Comparison of ENCODE assay signal across 19 cellular contexts in genomic region chr22:20129747-20130014, GRCh38. TPM values are rescaled to one million over a fixed set of nuclear protein-coding genes. Genes with fewer than 3 reads are reported as not detected.
DNase-seq lines count a peak whose midpoint lies in the region; ATAC-seq and TF ChIP-seq lines count a peak whose summit lies in the region.
"Had no signal": no experiment of that assay in that cellular context is flagged by ENCODE, and none has a peak within 500 bp of the region (broad histone marks: within the 10 kb centered on the region; RNA-seq: fewer than 3 reads in every experiment).

No MANE protein-coding gene starts in this region.

- H3K36me3 Mint-ChIP-seq in activated CD4-positive, alpha-beta memory T cell treated with anti-CD3 and anti-CD28 coated beads for 36 hours: peaks cover 16% of the 10 kb centered on the region
- peaks cover 27% of the 10 kb centered on the region for H3K36me3 Mint-ChIP-seq in activated CD4-positive, alpha-beta memory T cell treated with anti-CD3 and anti-CD28 coated beads, Interleukin-2, amount 10 ng/mL, durations not matched to agents 7 days and 5 days (ENCODE audit: low read depth)
- H3K36me3 Mint-ChIP-seq in CD8-positive, alpha-beta T cell: peaks cover 34% of the 10 kb centered on the region
- H3K36me3 Mint-ChIP-seq in central memory CD8-positive, alpha-beta T cell (ENCODE audit: insufficient read depth): peaks cover 15% of the 10 kb centered on the region

- peak overlapping the region; percentile 57 for H4K8ac ChIP-seq in neuronal stem cell (ENCODE audit: low read depth, low read length)

- H2AK5ac ChIP-seq in neuronal stem cell (ENCODE audit: low read depth, low read length): no peak overlapping the region

- H3K4me3 Mint-ChIP-seq in activated CD4-positive, alpha-beta memory T cell treated with anti-CD3 and anti-CD28 coated beads for 36 hours: no peak overlapping the region
- H3K4me3 Mint-ChIP-seq in activated CD4-positive, alpha-beta memory T cell treated with anti-CD3 and anti-CD28 coated beads, Interleukin-2, amount 10 ng/mL, durations not matched to agents 7 days and 5 days: no peak overlapping the region
- H3K4me3 Mint-ChIP-seq in CD8-positive, alpha-beta T cell: peak overlapping the region; percentile 22
- H3K4me3 Mint-ChIP-seq in central memory CD8-positive, alpha-beta T cell: peak overlapping the region; percentile 16
- H3K4me3 Mint-ChIP-seq: activated naive CD8-positive, alpha-beta T cell treated with anti-CD3 and anti-CD28 coated beads, Interleukin-2, amount 10 ng/mL, durations not matched to agents 7 days and 5 days had no signal

- peaks cover 11% of the 10 kb centered on the region for H3K79me1 ChIP-seq in neuronal stem cell (ENCODE audit: low read depth, low read length)

- H3K27me3 Mint-ChIP-seq in activated CD4-positive, alpha-beta memory T cell treated with anti-CD3 and anti-CD28 coated beads for 36 hours: no peaks in the 10 kb centered on the region
- H3K27me3 Mint-ChIP-seq in activated CD4-positive, alpha-beta memory T cell treated with anti-CD3 and anti-CD28 coated beads, Interleukin-2, amount 10 ng/mL, durations not matched to agents 7 days and 5 days: no peaks in the 10 kb centered on the region
- no peaks in the 10 kb centered on the region for H3K27me3 Mint-ChIP-seq in CD8-positive, alpha-beta T cell (ENCODE audit: low read depth)
- no peaks in the 10 kb centered on the region for H3K27me3 Mint-ChIP-seq in central memory CD8-positive, alpha-beta T cell
- H3K27me3 Mint-ChIP-seq: activated naive CD8-positive, alpha-beta T cell treated with anti-CD3 and anti-CD28 coated beads, Interleukin-2, amount 10 ng/mL, durations not matched to agents 7 days and 5 days had no signal

- no peaks in the 10 kb centered on the region for H3K9me3 Mint-ChIP-seq in activated CD4-positive, alpha-beta memory T cell treated with anti-CD3 and anti-CD28 coated beads for 36 hours
- no peaks in the 10 kb centered on the region for H3K9me3 Mint-ChIP-seq in activated CD4-positive, alpha-beta memory T cell treated with anti-CD3 and anti-CD28 coated beads, Interleukin-2, amount 10 ng/mL, durations not matched to agents 7 days and 5 days
- H3K9me3 Mint-ChIP-seq in CD8-positive, alpha-beta T cell: no peaks in the 10 kb centered on the region
- no peaks in the 10 kb centered on the region for H3K9me3 Mint-ChIP-seq in central memory CD8-positive, alpha-beta T cell
- H3K9me3 Mint-ChIP-seq: activated naive CD8-positive, alpha-beta T cell treated with anti-CD3 and anti-CD28 coated beads, Interleukin-2, amount 10 ng/mL, durations not matched to agents 7 days and 5 days had no signal

- no peak overlapping the region for H3K4me2 ChIP-seq in neuronal stem cell (ENCODE audit: insufficient read depth, low read length, poor library complexity, severe bottlenecking)

- no peak overlapping the region for H3K27ac ChIP-seq in CD8-positive, alpha-beta T cell (ENCODE audit: low read depth, low read length)
- no peak overlapping the region for H3K27ac ChIP-seq in neuronal stem cell (replicated peaks; ENCODE audit: low read length)

- H3K4me1 Mint-ChIP-seq in activated CD4-positive, alpha-beta memory T cell treated with anti-CD3 and anti-CD28 coated beads for 36 hours (ENCODE audit: low read depth): peaks cover 30% of the 10 kb centered on the region
- H3K4me1 Mint-ChIP-seq in activated CD4-positive, alpha-beta memory T cell treated with anti-CD3 and anti-CD28 coated beads, Interleukin-2, amount 10 ng/mL, durations not matched to agents 7 days and 5 days: peaks cover 20% of the 10 kb centered on the region
- H3K4me1 Mint-ChIP-seq in CD8-positive, alpha-beta T cell (ENCODE audit: low read depth): peaks cover 28% of the 10 kb centered on the region
- peaks cover 28% of the 10 kb centered on the region for H3K4me1 Mint-ChIP-seq in central memory CD8-positive, alpha-beta T cell

- peak overlapping the region; percentile 32 for H2BK5ac ChIP-seq in neuronal stem cell (ENCODE audit: low read length)

- POLR2A ChIA-PET in activated CD4-positive, alpha-beta memory T cell treated with anti-CD3 and anti-CD28 coated beads for 36 hours (lab: Charles Lee): interaction anchor here (1.2 to 2.8 kb wide), 2 partner anchors 12 to 14 kb away, joined by 3 to 17 read pairs; partner anchors contain the start of genes RANBP1 and TRMT2A
- POLR2A ChIA-PET in activated CD4-positive, alpha-beta memory T cell treated with anti-CD3 and anti-CD28 coated beads, Interleukin-2, amount 10 ng/mL, durations not matched to agents 7 days and 5 days (lab: Charles Lee): interaction anchor here (1.1 to 5.7 kb wide), 2 partner anchors 12 to 105 kb away, joined by 3 to 56 read pairs; partner anchors contain the start of genes RANBP1 and TRMT2A
- POLR2A ChIA-PET in CD8-positive, alpha-beta T cell (lab: Charles Lee): interaction anchor here (2.6 kb wide), 1 partner anchor 12 kb away, joined by 17 read pairs; the partner anchor contains the start of gene TRMT2A

- H3K36me3 ChIP-seq in CD8-positive, alpha-beta T cell (ENCODE audit: insufficient read depth, low read length): peaks cover 4% of the 10 kb centered on the region
- H3K36me3 ChIP-seq in neuronal stem cell (replicated peaks in 1 of 2; ENCODE audit: control insufficient read depth in 2 of 2, insufficient read depth in 2 of 2, low read length in 2 of 2): peaks cover 29 to 37% of the 10 kb centered on the region in 2 donors

- no peak overlapping the region for H3K4ac ChIP-seq in neuronal stem cell (ENCODE audit: low read length)

- H2BK12ac ChIP-seq in neuronal stem cell (ENCODE audit: low read length): no peak overlapping the region

- no peak for TF ChIP-seq CTCF in CD8-positive, alpha-beta T cell (IDR thresholded peaks at IDR 0.05)

- no peak overlapping the region for H4K91ac ChIP-seq in neuronal stem cell (ENCODE audit: low read depth, low read length, poor library complexity)

- no CpG with 5 or more reads among the region's 3 CpGs for WGBS in neuronal stem cell (ENCODE audit: extremely low coverage in 2 of 2, insufficient read length in 2 of 2, insufficient replicate concordance in 1 of 2), 2 donors

- H3K27ac Mint-ChIP-seq in activated CD4-positive, alpha-beta memory T cell treated with anti-CD3 and anti-CD28 coated beads for 36 hours: peak overlapping the region; percentile 81
- no peak overlapping the region for H3K27ac Mint-ChIP-seq in activated CD4-positive, alpha-beta memory T cell treated with anti-CD3 and anti-CD28 coated beads, Interleukin-2, amount 10 ng/mL, durations not matched to agents 7 days and 5 days
- peak overlapping the region; percentile 55 for H3K27ac Mint-ChIP-seq in CD8-positive, alpha-beta T cell
- no peak overlapping the region for H3K27ac Mint-ChIP-seq in central memory CD8-positive, alpha-beta T cell (ENCODE audit: low read depth)
- H3K27ac Mint-ChIP-seq: activated naive CD8-positive, alpha-beta T cell treated with anti-CD3 and anti-CD28 coated beads, Interleukin-2, amount 10 ng/mL, durations not matched to agents 7 days and 5 days had no signal

- no peak overlapping the region for H2AFZ ChIP-seq in neuronal stem cell (ENCODE audit: low read length)

- no peak overlapping the region for H3K4me3 ChIP-seq in CD8-positive, alpha-beta T cell (ENCODE audit: low read depth, low read length)
- no peak overlapping the region for H3K4me3 ChIP-seq in neuronal stem cell (ENCODE audit: low read length in 2 of 2)
- H3K4me3 ChIP-seq: spleen, thoracic aorta had no signal

- intact Hi-C loops in activated CD4-positive, alpha-beta memory T cell treated with anti-CD3 and anti-CD28 coated beads for 36 hours (cut with micrococcal nuclease): loop anchor here (1.0 kb wide), 2 partner anchors 159 to 167 kb away; no protein-coding TSS in a partner anchor
- intact Hi-C loops in CD8-positive, alpha-beta T cell (cut with DNase I, micrococcal nuclease): loop anchor here (1.0 to 10.0 kb wide), 6 partner anchors 77 to 405 kb away; partner anchors contain the start of genes GNB1L (in 1 of the 2), GP1BB (in 1 of the 2), RTL10 (in 1 of the 2) and TANGO2 (in 1 of the 2)

- peak overlapping the region; percentile 45 for H3K18ac ChIP-seq in neuronal stem cell (ENCODE audit: low read length)

- no peaks in the 10 kb centered on the region for H3K27me3 ChIP-seq in CD8-positive, alpha-beta T cell (ENCODE audit: insufficient read depth, low read length)
- H3K27me3 ChIP-seq in neuronal stem cell (ENCODE audit: control insufficient read depth in 3 of 3, insufficient read depth in 3 of 3, low read depth in 1 of 3, low read length in 3 of 3): no peaks in the 10 kb centered on the region
- H3K27me3 ChIP-seq: spleen had no signal

- no peak for DNase-seq in activated CD4-positive, alpha-beta memory T cell treated with anti-CD3 and anti-CD28 coated beads for 36 hours
- DNase-seq in activated CD4-positive, alpha-beta memory T cell treated with anti-CD3 and anti-CD28 coated beads, Interleukin-2, amount 10 ng/mL, durations not matched to agents 7 days and 5 days: no peak
- no peak for DNase-seq in CD8-positive, alpha-beta T cell
- no peak for DNase-seq in central memory CD8-positive, alpha-beta T cell (ENCODE audit: low spot score in 2 of 2)
- DNase-seq in neuronal stem cell (ENCODE audit: low spot score) (no peak), NCI-H2081 (lab: John Stamatoyannopoulos, UW) (no peak), NCI-H1417 treated with DMSO at 0.1 percent for 48 hours (lab: John Stamatoyannopoulos, UW) (no peak)
- DNase-seq in stimulated activated CD4-positive, alpha-beta T cell treated with anti-CD3 and anti-CD28 coated beads, Interleukin-4, amount 100 ng/mL, for 24 hours: no peak
- DNase-seq: activated CD4-positive, CD25-positive, alpha-beta regulatory T cell treated with anti-CD3 and anti-CD28 coated beads, Interleukin-2, amount 50 U/mL, for 72 hours; NCI-H510A treated with DMSO at 0.1 percent for 48 hours; retina; Right ventricle myocardium superior; spleen had no signal

- H2BK120ac ChIP-seq in neuronal stem cell (ENCODE audit: low read depth, low read length): no peak overlapping the region

- ATAC-seq in CD8-positive, alpha-beta T cell: no peak
- ATAC-seq in central memory CD8-positive, alpha-beta T cell (replicated peaks; ENCODE audit: extremely low read depth, poor library complexity, severe bottlenecking): no peak

- H3K23ac ChIP-seq in neuronal stem cell (ENCODE audit: low read depth, low read length, poor library complexity): peak overlapping the region; percentile 96

- H3K14ac ChIP-seq in neuronal stem cell (ENCODE audit: low read length): no peak overlapping the region

- CTCF ChIA-PET in activated CD4-positive, alpha-beta memory T cell treated with anti-CD3 and anti-CD28 coated beads for 36 hours (lab: Charles Lee): interaction anchor here (0.5 to 3.8 kb wide), 14 partner anchors 10 to 182 kb away, joined by 3 to 25 read pairs (median 3); partner anchors contain the start of gene TRMT2A
- CTCF ChIA-PET in activated CD4-positive, alpha-beta memory T cell treated with anti-CD3 and anti-CD28 coated beads, Interleukin-2, amount 10 ng/mL, durations not matched to agents 7 days and 5 days (lab: Charles Lee): interaction anchor here (0.9 to 2.2 kb wide), 3 partner anchors 12 to 156 kb away, joined by 3 to 11 read pairs (median 4); partner anchors contain the start of gene TRMT2A
- CTCF ChIA-PET in CD8-positive, alpha-beta T cell (lab: Charles Lee): interaction anchor here (0.7 to 3.2 kb wide), 15 partner anchors 9 to 219 kb away, joined by 3 to 21 read pairs (median 5); partner anchors contain the start of gene TANGO2

- peak overlapping the region; percentile 40 for H3K9ac ChIP-seq in neuronal stem cell (ENCODE audit: low read depth, low read length, poor library complexity)

- peaks cover 42% of the 10 kb centered on the region for H3K4me1 ChIP-seq in CD8-positive, alpha-beta T cell (ENCODE audit: insufficient read depth, low read length)
- H3K4me1 ChIP-seq in neuronal stem cell (ENCODE audit: control insufficient read depth in 2 of 2, insufficient read depth in 1 of 2, low read depth in 1 of 2, low read length in 2 of 2): peaks cover 8 to 14% of the 10 kb centered on the region in 2 donors

- no peak overlapping the region for H2BK15ac ChIP-seq in neuronal stem cell (ENCODE audit: low read length)

- no peaks in the 10 kb centered on the region for H3K9me3 ChIP-seq in CD8-positive, alpha-beta T cell (ENCODE audit: low read length)
- H3K9me3 ChIP-seq in neuronal stem cell (replicated peaks in 1 of 2; ENCODE audit: control insufficient read depth in 2 of 2, insufficient read depth in 1 of 2, low read depth in 1 of 2, low read length in 2 of 2): peaks cover 0 to 4% of the 10 kb centered on the region in 2 donors
- H3K9me3 ChIP-seq: spleen, thoracic aorta had no signal

RNA-seq across cellular contexts. Expression of gene ZDHHC8, which starts 1.9 kb away (rescaled TPM):
- 10 to 100 TPM; 46.3 to 46.5 TPM for total RNA-seq in activated CD4-positive, alpha-beta memory T cell treated with anti-CD3 and anti-CD28 coated beads for 36 hours
- 10 to 100 TPM; 44.2 to 48.3 TPM for total RNA-seq in activated CD4-positive, alpha-beta memory T cell treated with anti-CD3 and anti-CD28 coated beads, Interleukin-2, amount 10 ng/mL, durations not matched to agents 7 days and 5 days
- 10 to 100 TPM; 39.3 to 43.4 TPM for total RNA-seq in CD8-positive, alpha-beta T cell
- 44.3 TPM for polyA plus RNA-seq in neuronal stem cell (2013, experiment 1 of 2)
- polyA plus RNA-seq in neuronal stem cell (2013, experiment 2 of 2): 42.8 TPM

RNA-seq across cellular contexts. Expression of gene TRMT2A, which starts 12.7 kb away (rescaled TPM):
- total RNA-seq in activated CD4-positive, alpha-beta memory T cell treated with anti-CD3 and anti-CD28 coated beads for 36 hours: 10 to 100 TPM; 70.6 to 75.8 TPM
- total RNA-seq in activated CD4-positive, alpha-beta memory T cell treated with anti-CD3 and anti-CD28 coated beads, Interleukin-2, amount 10 ng/mL, durations not matched to agents 7 days and 5 days: 10 to 100 TPM; 71.8 to 75.2 TPM
- total RNA-seq in CD8-positive, alpha-beta T cell: 10 to 100 TPM; 57.8 to 62.8 TPM
- 21.2 TPM for polyA plus RNA-seq in neuronal stem cell (2013, experiment 1 of 2)
- polyA plus RNA-seq in neuronal stem cell (2013, experiment 2 of 2): 21.9 TPM

RNA-seq across cellular contexts. Expression of gene RANBP1, which starts 13.8 kb away (rescaled TPM):
- 100 to 1,000 TPM; 359 to 372 TPM for total RNA-seq in activated CD4-positive, alpha-beta memory T cell treated with anti-CD3 and anti-CD28 coated beads for 36 hours
- 100 to 1,000 TPM; 176 to 181 TPM for total RNA-seq in activated CD4-positive, alpha-beta memory T cell treated with anti-CD3 and anti-CD28 coated beads, Interleukin-2, amount 10 ng/mL, durations not matched to agents 7 days and 5 days
- total RNA-seq in CD8-positive, alpha-beta T cell: 10 to 100 TPM; 61.5 to 66.2 TPM
- 496 TPM for polyA plus RNA-seq in neuronal stem cell (2013, experiment 1 of 2)
- 494 TPM for polyA plus RNA-seq in neuronal stem cell (2013, experiment 2 of 2)

RNA-seq across cellular contexts. Expression of gene CCDC188, which starts 21.2 kb away (rescaled TPM):
- under 1 TPM in 1 of 2 experiments, not detected in 1; 0.52 TPM for total RNA-seq in activated CD4-positive, alpha-beta memory T cell treated with anti-CD3 and anti-CD28 coated beads for 36 hours
- total RNA-seq in activated CD4-positive, alpha-beta memory T cell treated with anti-CD3 and anti-CD28 coated beads, Interleukin-2, amount 10 ng/mL, durations not matched to agents 7 days and 5 days: under 1 TPM; 0.33 to 0.76 TPM
- not detected for total RNA-seq in CD8-positive, alpha-beta T cell
- not detected for polyA plus RNA-seq in neuronal stem cell (2013, experiment 1 of 2)
- not detected for polyA plus RNA-seq in neuronal stem cell (2013, experiment 2 of 2)
- total RNA-seq: astrocyte, Calu3, H4, PC-3, thoracic aorta had no signal

RNA-seq across cellular contexts. Expression of gene DGCR8, which starts 49.6 kb away (rescaled TPM):
- total RNA-seq in activated CD4-positive, alpha-beta memory T cell treated with anti-CD3 and anti-CD28 coated beads for 36 hours: 10 to 100 TPM; 33.4 to 34.3 TPM
- 10 to 100 TPM; 40.4 to 41.1 TPM for total RNA-seq in activated CD4-positive, alpha-beta memory T cell treated with anti-CD3 and anti-CD28 coated beads, Interleukin-2, amount 10 ng/mL, durations not matched to agents 7 days and 5 days
- total RNA-seq in CD8-positive, alpha-beta T cell: 10 to 100 TPM; 16.9 to 22.1 TPM
- 16.3 TPM for polyA plus RNA-seq in neuronal stem cell (2013, experiment 1 of 2)
- polyA plus RNA-seq in neuronal stem cell (2013, experiment 2 of 2): 16.3 TPM

Comparison
In these comparisons a context has a peak if more than half of its experiments do, and no peak if none do; other contexts are left out.
1. H3K27ac Mint-ChIP-seq: peak in activated CD4-positive, alpha-beta memory T cell treated with anti-CD3 and anti-CD28 coated beads for 36 hours (single experiment) and CD8-positive, alpha-beta T cell (single experiment); none in activated CD4-positive, alpha-beta memory T cell treated with anti-CD3 and anti-CD28 coated beads, Interleukin-2, amount 10 ng/mL, durations not matched to agents 7 days and 5 days (single experiment) and central memory CD8-positive, alpha-beta T cell (single experiment).
2. H3K4me3 Mint-ChIP-seq: peak in CD8-positive, alpha-beta T cell (single experiment) and central memory CD8-positive, alpha-beta T cell (single experiment); none in activated CD4-positive, alpha-beta memory T cell treated with anti-CD3 and anti-CD28 coated beads for 36 hours (single experiment) and activated CD4-positive, alpha-beta memory T cell treated with anti-CD3 and anti-CD28 coated beads, Interleukin-2, amount 10 ng/mL, durations not matched to agents 7 days and 5 days (single experiment).